ENCODE assay signal across 18 cellular contexts in genomic region chr9:26502311-26502710, GRCh38.
DNase-seq lines count a peak whose midpoint lies in the region; FAIRE-seq and TF ChIP-seq lines count a peak whose summit lies in the region.
"Had no signal": no experiment of that assay in that cellular context is flagged by ENCODE, and none has a peak within 500 bp of the region (broad histone marks: within the 10 kb centered on the region; RNA-seq: fewer than 3 reads in every experiment).

No MANE protein-coding gene starts in this region.

- H3K36me3 ChIP-seq in endodermal cell (ENCODE audit: control insufficient read depth, insufficient read depth, low read length), result no peaks in the 10 kb centered on the region
- H3K36me3 ChIP-seq: left ventricle myocardium inferior, SJSA1, stomach had no signal

- H3K4me1 Mint-ChIP-seq in endodermal cell (no peaks in the 10 kb centered on the region), nephron progenitor cell (no peaks in the 10 kb centered on the region)
- H3K4me1 Mint-ChIP-seq: T-helper 17 cell had no signal

- H3K9me3 Mint-ChIP-seq in endodermal cell (peaks cover 11% of the 10 kb centered on the region), nephron progenitor cell (peaks cover 11% of the 10 kb centered on the region)

- no peak overlapping the region for H3K4me3 Mint-ChIP-seq in endodermal cell
- H3K4me3 Mint-ChIP-seq in nephron progenitor cell, result no peak overlapping the region
- H3K4me3 Mint-ChIP-seq: activated naive CD8-positive, alpha-beta T cell; T-helper 17 cell had no signal

- H3K4me1 ChIP-seq in endodermal cell (ENCODE audit: control insufficient read depth, insufficient read depth, low read length), result no peaks in the 10 kb centered on the region
- H3K4me1 ChIP-seq: left ventricle myocardium inferior, SJSA1, stomach had no signal

- no peak overlapping the region for H3K4me3 ChIP-seq in endodermal cell (ENCODE audit: low read length)
- H3K4me3 ChIP-seq: coronary artery, left ventricle myocardium inferior, SJSA1, stomach had no signal

- H3K9me3 ChIP-seq in endodermal cell (ENCODE audit: control insufficient read depth, low read length), result no peaks in the 10 kb centered on the region
- H3K9me3 ChIP-seq: SJSA1 had no signal

- peak; percentile 14 for TF ChIP-seq CTCF in D721Med (IDR thresholded peaks at IDR 0.05; ENCODE audit: insufficient read depth, missing control alignments)
- peak; percentile 79 for TF ChIP-seq CTCF in endodermal cell (conservative IDR thresholded peaks at IDR 0.05)
- TF ChIP-seq CTCF in nephron progenitor cell (IDR thresholded peaks at IDR 0.05), result peak; percentile 30

- no peaks in the 10 kb centered on the region for H3K27me3 ChIP-seq in endodermal cell (ENCODE audit: control insufficient read depth, insufficient read depth, low read length, poor library complexity, severe bottlenecking)
- H3K27me3 ChIP-seq: SJSA1, stomach had no signal

- WGBS in endodermal cell (ENCODE audit: insufficient coverage in 1 of 2, insufficient read length in 1 of 2), 2 experiments, result 67 to 72% methylated on average over 2 to 3 of the region's 3 CpGs

- FAIRE-seq in D721Med (lab: Jason Lieb, UNC), result no peak

- H3K36me3 Mint-ChIP-seq in endodermal cell (ENCODE audit: low read depth) (no peaks in the 10 kb centered on the region), nephron progenitor cell (ENCODE audit: low read depth) (no peaks in the 10 kb centered on the region)
- H3K36me3 Mint-ChIP-seq: activated naive CD8-positive, alpha-beta T cell had no signal

- H3K27ac ChIP-seq in endodermal cell (ENCODE audit: low read depth, low read length), result no peak overlapping the region
- H3K27ac ChIP-seq: coronary artery, left ventricle myocardium inferior, SJSA1, stomach had no signal

- no peak overlapping the region for H3K27ac Mint-ChIP-seq in endodermal cell
- H3K27ac Mint-ChIP-seq in nephron progenitor cell, result no peak overlapping the region
- H3K27ac Mint-ChIP-seq: activated naive CD8-positive, alpha-beta T cell; T-helper 17 cell had no signal

- H3K9ac ChIP-seq in endodermal cell (ENCODE audit: extremely low read depth, low read length, poor library complexity, severe bottlenecking), result no peak overlapping the region

- DNase-seq in D721Med (ENCODE audit: insufficient read length, low spot score) (no peak), NCI-H69 (lab: John Stamatoyannopoulos, UW) (peak; percentile 67), endodermal cell (peak; percentile 85), nephron progenitor cell (no peak), NCI-H1930 (lab: John Stamatoyannopoulos, UW) (no peak), NCI-H526 (lab: John Stamatoyannopoulos, UW) (no peak)
- DNase-seq in NK-92 treated with Interleukin-12 subunit alpha and Interleukin-12 subunit beta, amount 100 ng/mL, for 24 hours (lab: John Stamatoyannopoulos, UW), result no peak
- DNase-seq: activated CD4-positive, CD25-positive, alpha-beta regulatory T cell treated with anti-CD3 and anti-CD28 coated beads, Interleukin-2, amount 50 U/mL, for 72 hours; EL; foreskin fibroblast; left ventricle myocardium inferior; NCI-H226; stimulated activated CD4-positive, alpha-beta T cell treated with anti-CD3 and anti-CD28 coated beads, Interleukin-2, amount 100 ng/mL, for 24 hours; stomach; T-helper 17 cell had no signal

- H3K27me3 Mint-ChIP-seq in endodermal cell (ENCODE audit: insufficient read depth), result no peaks in the 10 kb centered on the region
- peaks cover 3% of the 10 kb centered on the region for H3K27me3 Mint-ChIP-seq in nephron progenitor cell (ENCODE audit: low read depth, poor library complexity)
- H3K27me3 Mint-ChIP-seq: activated naive CD8-positive, alpha-beta T cell; T-helper 17 cell had no signal

Comparison
In these comparisons a context has a peak if more than half of its experiments do, and no peak if none do; other contexts are left out.
1. DNase-seq: peak in NCI-H69 (single experiment) and endodermal cell (single experiment); none in D721Med (single experiment), nephron progenitor cell (single experiment), NCI-H1930 (0 of 2), NK-92 treated with Interleukin-12 subunit alpha and Interleukin-12 subunit beta, amount 100 ng/mL, for 24 hours (single experiment) and NCI-H526 (0 of 2).
2. CTCF ChIP-seq: peak in every context shown above with its lines; median percentile 79 in endodermal cell; 30 in nephron progenitor cell; 14 in D721Med.